8 cellular contexts compared by ENCODE assay signal in genomic region chr3:46845860-46846623, GRCh38. TPM values are rescaled to one million over a fixed set of nuclear protein-coding genes. Genes with fewer than 3 reads are reported as not detected.
DNase-seq lines count a peak whose midpoint lies in the region; ATAC-seq, FAIRE-seq and TF ChIP-seq lines count a peak whose summit lies in the region.

No MANE protein-coding gene starts in this region.

- peak overlapping the region; percentile 55 for H3K9ac ChIP-seq in mucosa of stomach (ENCODE audit: low read length)

- H3K36me3 ChIP-seq in mucosa of stomach (ENCODE audit: control insufficient read depth, insufficient read depth, low read length) = no peaks in the 10 kb centered on the region

- no peak for TF ChIP-seq POLR2A in GM12892 (IDR thresholded peaks at IDR 0.05; ENCODE audit: low read depth, low read length)
- TF ChIP-seq POLR2A in erythroblast (IDR thresholded peaks at IDR 0.05; ENCODE audit: low read length) = no peak

- peak; percentile 81 for FAIRE-seq in GM12892 (lab: Jason Lieb, UNC)

- DNase-seq in GM12892 (ENCODE audit: insufficient read length) (peak; percentile 80), NCI-H774 (lab: John Stamatoyannopoulos, UW) (peak; percentile 20), activated T-cell treated with anti-CD3 and anti-CD28 coated beads for 24 hours (ENCODE audit: low read depth) (peak; percentile 55), erythroblast (lab: John Stamatoyannopoulos, UW) (peak; percentile 43 to 44)
- peak; percentile 42 to 53 for DNase-seq in stimulated activated CD8-positive, alpha-beta memory T cell treated with anti-CD3 and anti-CD28 coated beads, Interleukin-7, amount 100 ng/mL, for 1 hour (ENCODE audit: low read depth in 2 of 2)

- ATAC-seq in HG02840 (IDR thresholded peaks at IDR 0.05; ENCODE audit: low FRiP score, unreplicated experiment) (peak; percentile 57), HG03565 (IDR thresholded peaks at IDR 0.05; ENCODE audit: unreplicated experiment) (no peak)

- no peak overlapping the region for H3K4me3 ChIP-seq in mucosa of stomach (ENCODE audit: low read length)

- H3K4me1 ChIP-seq in mucosa of stomach (ENCODE audit: control insufficient read depth, insufficient read depth, low read length) = peaks cover 13% of the 10 kb centered on the region

- H3K9me3 ChIP-seq in mucosa of stomach (ENCODE audit: control insufficient read depth, low read length) = no peaks in the 10 kb centered on the region

- peaks cover 15% of the 10 kb centered on the region for H3K27me3 ChIP-seq in mucosa of stomach (ENCODE audit: control insufficient read depth, insufficient read depth, low read length)

RNA-seq across cellular contexts. Expression of gene MYL3, which starts 17.2 kb away (rescaled TPM):
- polyA plus RNA-seq in GM12892 (2012; ENCODE audit: missing spikeins) = 0.47 TPM

RNA-seq across cellular contexts. Expression of gene PTH1R, which starts 31.5 kb away (rescaled TPM):
- not detected for polyA plus RNA-seq in GM12892 (2012; ENCODE audit: missing spikeins)

Comparison
In these comparisons a context has a peak if more than half of its experiments do, and no peak if none do; other contexts are left out.
1. DNase-seq: peak in every context shown above with its lines; median percentile 80 in GM12892; 55 in activated T-cell treated with anti-CD3 and anti-CD28 coated beads for 24 hours; 48 in stimulated activated CD8-positive, alpha-beta memory T cell treated with anti-CD3 and anti-CD28 coated beads, Interleukin-7, amount 100 ng/mL, for 1 hour; 44 in erythroblast; 20 in NCI-H774.